Comparison of ENCODE assay signal across 13 cellular contexts in genomic region chr22:38874529-38875222, GRCh38. TPM values are rescaled to one million over a fixed set of nuclear protein-coding genes. Genes with fewer than 3 reads are reported as not detected.
A peak's percentile ranks its signal among the peaks of the same experiment; 100 is the strongest.
DNase-seq lines count a peak whose midpoint lies in the region; TF ChIP-seq lines count a peak whose summit lies in the region.
"Had no signal": no experiment of that assay in that cellular context is flagged by ENCODE, and none has a peak within 500 bp of the region (broad histone marks: within the 10 kb centered on the region; RNA-seq: fewer than 3 reads in every experiment).

No MANE protein-coding gene starts in this region.

- H3K36me3 Mint-ChIP-seq in activated T-cell treated with anti-CD3 and anti-CD28 coated beads, Interleukin-2, amount 50 U/mL, for 24 hours (ENCODE audit: low read depth), result peaks cover 19% of the 10 kb centered on the region
- H3K36me3 Mint-ChIP-seq in progenitor cell of endocrine pancreas (ENCODE audit: insufficient read depth), result no peaks in the 10 kb centered on the region

- no peak for DNase-seq in activated T-cell treated with anti-CD3 and anti-CD28 coated beads, Interleukin-2, amount 50 U/mL, for 24 hours
- no peak for DNase-seq in activated T-cell treated with anti-CD3 and anti-CD28 coated beads, Interleukin-2, amount 50 U/mL, for 1 hour
- DNase-seq in effector memory CD4-positive, alpha-beta T cell, result no peak
- DNase-seq in progenitor cell of endocrine pancreas (ENCODE audit: low spot score, unreplicated experiment), result no peak
- DNase-seq in suprapubic skin (ENCODE audit: low spot score in 2 of 2), result no peak
- DNase-seq in HCEC 1CT, result no peak
- no peak for DNase-seq in NCI-H510A (lab: John Stamatoyannopoulos, UW)
- DNase-seq: cortex of kidney, NCI-H524 treated with DMSO at 0.1 percent for 48 hours, upper lobe of right lung had no signal

- H2AFZ ChIP-seq in OCI-LY3 (ENCODE audit: low read depth, low read length), result no peak overlapping the region

- H4K20me1 ChIP-seq in OCI-LY3 (ENCODE audit: insufficient read depth, low read length), result peaks cover 9% of the 10 kb centered on the region

- peaks cover 2% of the 10 kb centered on the region for H3K9me3 Mint-ChIP-seq in activated T-cell treated with anti-CD3 and anti-CD28 coated beads, Interleukin-2, amount 50 U/mL, for 24 hours
- no peaks in the 10 kb centered on the region for H3K9me3 Mint-ChIP-seq in progenitor cell of endocrine pancreas (ENCODE audit: low read depth)

- H3K4me3 Mint-ChIP-seq in activated T-cell treated with anti-CD3 and anti-CD28 coated beads, Interleukin-2, amount 50 U/mL, for 24 hours, result no peak overlapping the region
- H3K4me3 Mint-ChIP-seq in progenitor cell of endocrine pancreas (ENCODE audit: low read depth), result no peak overlapping the region

- TF ChIP-seq CTCF in OCI-LY3 (IDR thresholded peaks at IDR 0.05; ENCODE audit: low read depth, low read length) (no peak), progenitor cell of endocrine pancreas (IDR thresholded peaks at IDR 0.05; ENCODE audit: unreplicated experiment) (no peak), suprapubic skin (IDR thresholded peaks at IDR 0.05) (no peak)

- H3K4me3 ChIP-seq in OCI-LY3 (ENCODE audit: low read length) (no peak overlapping the region), suprapubic skin (no peak overlapping the region)
- H3K4me3 ChIP-seq in effector memory CD4-positive, alpha-beta T cell (ENCODE audit: insufficient read depth, low read depth, low read length, poor library complexity, severe bottlenecking), result no peak overlapping the region
- H3K4me3 ChIP-seq: ascending aorta, upper lobe of right lung had no signal

- peaks cover 35% of the 10 kb centered on the region for H3K4me1 ChIP-seq in OCI-LY3 (ENCODE audit: low read length)
- peaks cover 30% of the 10 kb centered on the region for H3K4me1 ChIP-seq in effector memory CD4-positive, alpha-beta T cell (ENCODE audit: control insufficient read depth, insufficient read depth, low read length, poor library complexity, severe bottlenecking)
- H3K4me1 ChIP-seq in suprapubic skin, result peaks cover 35% of the 10 kb centered on the region

- H3K79me2 ChIP-seq in OCI-LY3 (ENCODE audit: low read length), result peaks cover 23% of the 10 kb centered on the region

- peak overlapping the region; percentile 91 for H3K27ac Mint-ChIP-seq in activated T-cell treated with anti-CD3 and anti-CD28 coated beads, Interleukin-2, amount 50 U/mL, for 24 hours
- peak overlapping the region; percentile 19 for H3K27ac Mint-ChIP-seq in progenitor cell of endocrine pancreas

- no peak for TF ChIP-seq EP300 in suprapubic skin (IDR thresholded peaks at IDR 0.05)

- H3K36me3 ChIP-seq in OCI-LY3 (replicated peaks; ENCODE audit: low read depth, low read length) (peaks cover 4% of the 10 kb centered on the region), suprapubic skin (no peaks in the 10 kb centered on the region)
- peaks cover 4% of the 10 kb centered on the region for H3K36me3 ChIP-seq in effector memory CD4-positive, alpha-beta T cell (ENCODE audit: control insufficient read depth, insufficient read depth, low read length)
- H3K36me3 ChIP-seq: ascending aorta had no signal

- H3K27me3 ChIP-seq in OCI-LY3 (ENCODE audit: low read depth, low read length) (no peaks in the 10 kb centered on the region), suprapubic skin (no peaks in the 10 kb centered on the region)
- H3K27me3 ChIP-seq in effector memory CD4-positive, alpha-beta T cell (replicated peaks; ENCODE audit: control insufficient read depth, insufficient read depth, low read length, poor library complexity, severe bottlenecking), result no peaks in the 10 kb centered on the region
- H3K27me3 ChIP-seq: ascending aorta, upper lobe of right lung had no signal

- H3K4me1 Mint-ChIP-seq in activated T-cell treated with anti-CD3 and anti-CD28 coated beads, Interleukin-2, amount 50 U/mL, for 24 hours (ENCODE audit: low read depth), result peaks cover 45% of the 10 kb centered on the region
- H3K4me1 Mint-ChIP-seq in progenitor cell of endocrine pancreas (ENCODE audit: low read depth), result peaks cover 21% of the 10 kb centered on the region

- 90% methylated on average over 13 of the region's 13 CpGs for WGBS in suprapubic skin

- peak overlapping the region; percentile 57; the same call in 1 of the 2 replicates for H3K27ac ChIP-seq in OCI-LY3 (ENCODE audit: low read length)
- H3K27ac ChIP-seq in effector memory CD4-positive, alpha-beta T cell (ENCODE audit: insufficient read depth, low read length, poor library complexity, severe bottlenecking), result peak overlapping the region; percentile 25
- H3K27ac ChIP-seq in suprapubic skin, result no peak overlapping the region
- H3K27ac ChIP-seq: ascending aorta, upper lobe of right lung, VCaP had no signal

- H3K4me2 ChIP-seq in OCI-LY3 (ENCODE audit: low read length), result peak overlapping the region; percentile 74; the same call in 1 of the 2 replicates

- no peaks in the 10 kb centered on the region for H3K9me3 ChIP-seq in OCI-LY3 (ENCODE audit: insufficient read depth, low read length)
- H3K9me3 ChIP-seq in effector memory CD4-positive, alpha-beta T cell (ENCODE audit: control insufficient read depth, low read length), result no peaks in the 10 kb centered on the region
- no peaks in the 10 kb centered on the region for H3K9me3 ChIP-seq in suprapubic skin
- H3K9me3 ChIP-seq: ascending aorta, upper lobe of right lung had no signal

- no peak overlapping the region; the same call in 1 of the 2 replicates for H3K9ac ChIP-seq in OCI-LY3 (ENCODE audit: low read length)

- no peak for TF ChIP-seq POLR2A in suprapubic skin (IDR thresholded peaks at IDR 0.05)

- H3K27me3 Mint-ChIP-seq in activated T-cell treated with anti-CD3 and anti-CD28 coated beads, Interleukin-2, amount 50 U/mL, for 24 hours, result no peaks in the 10 kb centered on the region
- peaks cover 30% of the 10 kb centered on the region for H3K27me3 Mint-ChIP-seq in progenitor cell of endocrine pancreas

RNA-seq across cellular contexts. Expression of gene CBX6, which starts 2.7 kb away (rescaled TPM):
- total RNA-seq in progenitor cell of endocrine pancreas, result 38.8 and 39.6 TPM in 2 replicates
- total RNA-seq in suprapubic skin, result 10 to 100 TPM; 11.5 to 31.4 (median 22.1) TPM

RNA-seq across cellular contexts. Expression of gene NPTXR, which starts 30.8 kb away (rescaled TPM):
- total RNA-seq in progenitor cell of endocrine pancreas (4.7 TPM in 2 replicates), suprapubic skin (1 to 10 TPM; 1.0 to 2.4 (median 2.1) TPM)
